8 cellular contexts compared by ENCODE assay signal in the genomic region with DNA sequence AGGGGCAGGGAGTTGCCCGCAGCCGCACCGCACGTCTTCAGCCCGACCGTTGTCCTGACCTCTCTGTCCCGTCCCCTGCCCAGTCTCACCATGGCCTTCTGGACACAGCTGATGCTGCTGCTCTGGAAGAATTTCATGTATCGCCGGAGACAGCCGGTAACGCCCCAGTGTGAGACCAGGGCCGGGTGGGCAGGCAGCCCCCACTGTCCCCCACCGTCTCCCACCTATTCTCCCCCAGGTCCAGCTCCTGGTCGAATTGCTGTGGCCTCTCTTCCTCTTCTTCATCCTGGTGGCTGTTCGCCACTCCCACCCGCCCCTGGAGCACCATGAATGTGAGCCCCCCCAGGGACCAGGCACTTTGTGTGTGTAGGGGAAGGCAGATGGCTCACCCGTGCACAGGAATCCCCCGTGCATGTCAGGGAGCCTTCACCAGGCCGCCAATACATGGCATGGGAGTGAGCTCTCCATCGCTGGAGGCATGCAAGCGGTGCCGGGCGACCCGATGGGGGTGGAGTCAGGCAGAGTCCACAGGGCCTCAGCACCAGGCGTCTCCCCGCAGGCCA. TPM values are rescaled to one million over a fixed set of nuclear protein-coding genes. Genes with fewer than 3 reads are reported as not detected.
A peak's percentile ranks its signal among the peaks of the same experiment; 100 is the strongest.
DNase-seq lines count a peak whose midpoint lies in the region; ATAC-seq and TF ChIP-seq lines count a peak whose summit lies in the region.

No MANE protein-coding gene starts in this region.

- peak overlapping the region; percentile 29; the same call in 1 of the 2 replicates for H3K27ac ChIP-seq in DND-41 (ENCODE audit: low read length)
- no peak overlapping the region for H3K27ac ChIP-seq in PC-3 (ENCODE audit: low read length)
- H3K27ac ChIP-seq in osteoblast (ENCODE audit: low read depth, low read length) = no peak overlapping the region
- H3K27ac ChIP-seq in caudate nucleus (ENCODE audit: low read depth, low read length) = no peak overlapping the region

- intact Hi-C loops in PC-3 (cut with micrococcal nuclease) = no loop called here

- H3K9me3 ChIP-seq in DND-41 (ENCODE audit: insufficient read depth, low read length, severe bottlenecking) (no peaks in the 10 kb centered on the region), PC-3 (ENCODE audit: low read length) (no peaks in the 10 kb centered on the region), osteoblast (ENCODE audit: low read depth, low read length) (no peaks in the 10 kb centered on the region)

- no peaks in the 10 kb centered on the region for H3K79me2 ChIP-seq in DND-41 (ENCODE audit: insufficient read depth, low read length)
- no peaks in the 10 kb centered on the region for H3K79me2 ChIP-seq in PC-3 (ENCODE audit: low read length)
- H3K79me2 ChIP-seq in osteoblast (ENCODE audit: insufficient read depth, low read length) = no peaks in the 10 kb centered on the region

- no peak overlapping the region for H2AFZ ChIP-seq in DND-41 (ENCODE audit: low read depth, low read length)
- H2AFZ ChIP-seq in PC-3 (ENCODE audit: low read length) = 0 out of 2 replicates have a peak overlapping the region, but pooled peaks have one; percentile 73
- H2AFZ ChIP-seq in osteoblast (ENCODE audit: low read length) = no peak overlapping the region

- POLR2A ChIA-PET in PC-3 (lab: Charles Lee; ENCODE audit: unreplicated experiment) = no interaction called here

- CTCF ChIA-PET in PC-3 (lab: Charles Lee) = no interaction called here

- H4K20me1 ChIP-seq in DND-41 (ENCODE audit: insufficient read depth, low read length) = peaks cover 8% of the 10 kb centered on the region; the same call in 1 of the 2 replicates
- no peaks in the 10 kb centered on the region for H4K20me1 ChIP-seq in PC-3 (ENCODE audit: low read length)
- peaks cover 21% of the 10 kb centered on the region for H4K20me1 ChIP-seq in osteoblast (ENCODE audit: insufficient read depth, low read length)

- H3K4me1 Mint-ChIP-seq in endothelial cell (ENCODE audit: unreplicated experiment) = peaks cover 17% of the 10 kb centered on the region

- H3K4me3 Mint-ChIP-seq in endothelial cell (ENCODE audit: unreplicated experiment) = peak overlapping the region; percentile 94

- ATAC-seq in DND-41 (ENCODE audit: insufficient read depth, low read depth) = no peak
- no peak for ATAC-seq in PC-3
- ATAC-seq in HG02623 (IDR thresholded peaks at IDR 0.05; ENCODE audit: unreplicated experiment) = no peak
- no peak for ATAC-seq in HG03175 (IDR thresholded peaks at IDR 0.05; ENCODE audit: unreplicated experiment)

- no peak overlapping the region for H3K27ac Mint-ChIP-seq in endothelial cell (ENCODE audit: unreplicated experiment)

- peaks cover 16% of the 10 kb centered on the region for H3K36me3 ChIP-seq in DND-41 (ENCODE audit: insufficient read depth, low read length)
- H3K36me3 ChIP-seq in PC-3 (ENCODE audit: low read depth, low read length) = no peaks in the 10 kb centered on the region; the same call in 1 of the 2 replicates
- peaks cover 22% of the 10 kb centered on the region for H3K36me3 ChIP-seq in osteoblast (ENCODE audit: insufficient read depth, low read length)

- no peaks in the 10 kb centered on the region for H3K9me3 Mint-ChIP-seq in endothelial cell (ENCODE audit: unreplicated experiment)

- H3K27me3 ChIP-seq in DND-41 (ENCODE audit: insufficient read depth, low read length, poor library complexity) = no peaks in the 10 kb centered on the region
- no peaks in the 10 kb centered on the region for H3K27me3 ChIP-seq in PC-3 (ENCODE audit: low read length)
- no peaks in the 10 kb centered on the region for H3K27me3 ChIP-seq in osteoblast (ENCODE audit: insufficient read depth, low read length)

- H3K9ac ChIP-seq in DND-41 (ENCODE audit: low read depth, low read length) (peak overlapping the region; percentile 20; the same call in 1 of the 2 replicates), PC-3 (ENCODE audit: low read length) (no peak overlapping the region)

- H3K36me3 Mint-ChIP-seq in endothelial cell (ENCODE audit: low read depth, unreplicated experiment) = peaks cover 24% of the 10 kb centered on the region

- H3K9me2 ChIP-seq in PC-3 (replicated peaks; ENCODE audit: low read length) = no peaks in the 10 kb centered on the region

- DNase-seq in DND-41 (no peak), PC-3 (no peak), endothelial cell (ENCODE audit: low spot score) (no peak), osteoblast (ENCODE audit: insufficient read length, low spot score, missing footprints) (no peak), NOMO-1 treated with dmso at 0.1 percent for 144 hours (lab: John Stamatoyannopoulos, UW; ENCODE audit: unreplicated experiment) (no peak), caudate nucleus (lab: John Stamatoyannopoulos, UW) (no peak)

- TF ChIP-seq CTCF in DND-41 (IDR thresholded peaks at IDR 0.05; ENCODE audit: borderline replicate concordance, extremely low read depth, low read length, poor library complexity, severe bottlenecking) (no peak), PC-3 (conservative IDR thresholded peaks at IDR 0.05; ENCODE audit: low read depth, low read length) (no peak), endothelial cell (IDR thresholded peaks at IDR 0.05; ENCODE audit: unreplicated experiment) (no peak), osteoblast (IDR thresholded peaks at IDR 0.05; ENCODE audit: extremely low read depth, low read depth, low read length) (no peak)

- H3K4me2 ChIP-seq in DND-41 (ENCODE audit: insufficient read depth, low read length) (peak overlapping the region; percentile 95), PC-3 (ENCODE audit: low read length) (peak overlapping the region; percentile 95), osteoblast (ENCODE audit: insufficient read depth, low read length) (peak overlapping the region; percentile 80)

- H3K4me1 ChIP-seq in DND-41 (ENCODE audit: insufficient read depth, low read length) = peaks cover 48% of the 10 kb centered on the region
- peaks cover 16% of the 10 kb centered on the region; the same call in 1 of the 2 replicates for H3K4me1 ChIP-seq in PC-3 (ENCODE audit: insufficient read depth, low read length)
- peaks cover 42% of the 10 kb centered on the region for H3K4me1 ChIP-seq in osteoblast (ENCODE audit: insufficient read depth, low read length)

- H3K27me3 Mint-ChIP-seq in endothelial cell (ENCODE audit: unreplicated experiment) = peaks cover 30% of the 10 kb centered on the region

- peak overlapping the region in 1 of 2 experiments; percentile 79; a peak in 2 of 4 replicates for H3K4me3 ChIP-seq in DND-41 (ENCODE audit: low read depth in 1 of 2, low read length in 2 of 2)
- peak overlapping the region; percentile 77 for H3K4me3 ChIP-seq in PC-3 (ENCODE audit: low read length)
- H3K4me3 ChIP-seq in osteoblast (ENCODE audit: insufficient read depth, low read length) = peak overlapping the region; percentile 68

- no peaks in the 10 kb centered on the region for H3F3A ChIP-seq in PC-3 (ENCODE audit: low read length, unreplicated experiment)

- BruUV-seq in PC-3 (replicated peaks; lab: Mats Ljungman, UMichigan) = no TSS peak

RNA-seq across cellular contexts. Expression of gene ABCA7, which starts 1.4 kb away (rescaled TPM):
- total RNA-seq in PC-3 (2014; rRNA removed) = 27.3 and 31.3 TPM in 2 replicates
- 16.3 TPM for total RNA-seq in endothelial cell (ENCODE audit: unreplicated experiment)
- 33.3 and 43.0 TPM in 2 replicates for total RNA-seq in osteoblast

RNA-seq across cellular contexts. Expression of gene CNN2, which starts 14.9 kb away (rescaled TPM):
- total RNA-seq in PC-3 (2014; rRNA removed) (97.9 and 107 TPM in 2 replicates), endothelial cell (ENCODE audit: unreplicated experiment) (456 TPM), osteoblast (537 and 594 TPM in 2 replicates)

RNA-seq across cellular contexts. Expression of gene RNU6-2, which starts 20.0 kb away (rescaled TPM):
- total RNA-seq in PC-3 (2014; rRNA removed) = not detected in 2 replicates
- not detected for total RNA-seq in endothelial cell (ENCODE audit: unreplicated experiment)
- total RNA-seq in osteoblast = not detected in 2 replicates

RNA-seq across cellular contexts. Expression of gene TMEM259, which starts 20.4 kb away (rescaled TPM):
- 136 and 162 TPM in 2 replicates for total RNA-seq in PC-3 (2014; rRNA removed)
- total RNA-seq in endothelial cell (ENCODE audit: unreplicated experiment) = 182 TPM
- total RNA-seq in osteoblast = 74.0 and 84.0 TPM in 2 replicates

RNA-seq across cellular contexts. Expression of gene ARHGAP45, which starts 25.6 kb away (rescaled TPM):
- total RNA-seq in PC-3 (2014; rRNA removed) (45.3 and 68.4 TPM in 2 replicates), endothelial cell (ENCODE audit: unreplicated experiment) (2.4 TPM), osteoblast (0.59 and 0.72 TPM in 2 replicates)
